ENCODE assay signal across 1 cellular context in genomic region chr6:56890066-56890465, GRCh38.
TF ChIP-seq lines count a peak whose summit lies in the region.

No MANE protein-coding gene starts in this region.

TF ChIP-seq in HepG2, 621 proteins besides CTCF, POLR2A, EP300 and RAD21 (continued from another document):
- no peak for TF ChIP-seq MAFK (conservative IDR thresholded peaks at IDR 0.05 in 1 of 2, IDR thresholded peaks at IDR 0.05 in 1 of 2; ENCODE audit: low read length in 2 of 2)
